Comparison of ENCODE assay signal across 20 cellular contexts in genomic region chr1:63127376-63127775, GRCh38.
"Had no signal": no experiment of that assay in that cellular context is flagged by ENCODE, and none has a peak within 500 bp of the region (broad histone marks: within the 10 kb centered on the region; RNA-seq: fewer than 3 reads in every experiment).

No MANE protein-coding gene starts in this region.

- H3K4me1 Mint-ChIP-seq: naive thymus-derived CD8-positive, alpha-beta T cell; stimulated activated memory B cell treated with anti-CD40 and anti-IgM and Interleukin-4, amounts not matched to agents 10 μg/mL and 1 μg/mL and 100 μg/mL, for 72 hours had no signal

- H3K9ac ChIP-seq: parathyroid adenoma had no signal

- H3K27me3 ChIP-seq: ascending aorta, sigmoid colon, tibial artery had no signal

- ATAC-seq: activated CD4-positive, CD25-positive, alpha-beta regulatory T cell treated with anti-CD3 and anti-CD28 coated beads, Interleukin-2, amount 50 U/mL, for 24 hours; effector memory CD8-positive, alpha-beta T cell; naive thymus-derived CD8-positive, alpha-beta T cell; stimulated activated memory B cell treated with anti-CD40 and anti-IgM and Interleukin-4, amounts not matched to agents 10 μg/mL and 1 μg/mL and 100 μg/mL, for 72 hours had no signal

- H3K27ac ChIP-seq: ascending aorta, esophagus squamous epithelium, neutrophil, parathyroid adenoma, sigmoid colon, spleen, tibial artery had no signal

- H3K4me3 ChIP-seq: ascending aorta, esophagus squamous epithelium, sigmoid colon, spleen, tibial artery had no signal

- H3K36me3 Mint-ChIP-seq: naive thymus-derived CD8-positive, alpha-beta T cell; stimulated activated memory B cell treated with anti-CD40 and anti-IgM and Interleukin-4, amounts not matched to agents 10 μg/mL and 1 μg/mL and 100 μg/mL, for 72 hours had no signal

- H3K36me3 ChIP-seq: ascending aorta, esophagus squamous epithelium, neutrophil, sigmoid colon, spleen, tibial artery had no signal

- H3K4me1 ChIP-seq: ascending aorta, esophagus squamous epithelium, parathyroid adenoma, sigmoid colon, spleen had no signal

- H3K79me2 ChIP-seq: parathyroid adenoma had no signal

- H2AFZ ChIP-seq: parathyroid adenoma had no signal

- H3K4me3 Mint-ChIP-seq: effector memory CD8-positive, alpha-beta T cell; naive thymus-derived CD8-positive, alpha-beta T cell; stimulated activated memory B cell treated with anti-CD40 and anti-IgM and Interleukin-4, amounts not matched to agents 10 μg/mL and 1 μg/mL and 100 μg/mL, for 72 hours; T-helper 1 cell treated with Interleukin-12 subunit alpha and Interleukin-12 subunit beta and Interleukin-4 antibody, amounts not matched to agents 30 μg/mL and 1 μg/mL, for 36 hours had no signal

- H3K9me3 Mint-ChIP-seq: effector memory CD8-positive, alpha-beta T cell; naive thymus-derived CD8-positive, alpha-beta T cell; stimulated activated memory B cell treated with anti-CD40 and anti-IgM and Interleukin-4, amounts not matched to agents 10 μg/mL and 1 μg/mL and 100 μg/mL, for 72 hours; T-helper 1 cell treated with Interleukin-12 subunit alpha and Interleukin-12 subunit beta and Interleukin-4 antibody, amounts not matched to agents 30 μg/mL and 1 μg/mL, for 36 hours had no signal

- DNase-seq: activated CD4-positive, alpha-beta T cell treated with anti-CD3 and anti-CD28 coated beads, Interleukin-2, amount 50 U/mL, for 1 hour; activated CD8-positive, alpha-beta memory T cell treated with anti-CD3 and anti-CD28 coated beads, Interleukin-2, amount 50 U/mL, for 48 hours; activated effector memory CD4-positive, alpha-beta T cell treated with anti-CD3 and anti-CD28 coated beads, Interleukin-2, amount 50 U/mL, for 16 hours; activated naive CD4-positive, alpha-beta T cell treated with anti-CD3 and anti-CD28 coated beads, Interleukin-2, amount 50 U/mL, for 16 hours; activated T-cell treated with anti-CD3 and anti-CD28 coated beads, Interleukin-2, amount 50 U/mL, for 48 hours; dermis blood vessel endothelial cell; effector memory CD8-positive, alpha-beta T cell; esophagus squamous epithelium; mesendoderm; naive thymus-derived CD8-positive, alpha-beta T cell; sigmoid colon; spleen; stimulated activated CD4-positive, alpha-beta T cell treated with anti-CD3 and anti-CD28 coated beads, Interleukin-4, amount 100 ng/mL, for 4 hours; tibial artery had no signal

- H3K27ac Mint-ChIP-seq: effector memory CD8-positive, alpha-beta T cell; naive thymus-derived CD8-positive, alpha-beta T cell; stimulated activated memory B cell treated with anti-CD40 and anti-IgM and Interleukin-4, amounts not matched to agents 10 μg/mL and 1 μg/mL and 100 μg/mL, for 72 hours; T-helper 1 cell treated with Interleukin-12 subunit alpha and Interleukin-12 subunit beta and Interleukin-4 antibody, amounts not matched to agents 30 μg/mL and 1 μg/mL, for 36 hours had no signal

- H3K9me3 ChIP-seq: ascending aorta, esophagus squamous epithelium, neutrophil, sigmoid colon, spleen, tibial artery had no signal
